8 cellular contexts compared by ENCODE assay signal in the genomic region with DNA sequence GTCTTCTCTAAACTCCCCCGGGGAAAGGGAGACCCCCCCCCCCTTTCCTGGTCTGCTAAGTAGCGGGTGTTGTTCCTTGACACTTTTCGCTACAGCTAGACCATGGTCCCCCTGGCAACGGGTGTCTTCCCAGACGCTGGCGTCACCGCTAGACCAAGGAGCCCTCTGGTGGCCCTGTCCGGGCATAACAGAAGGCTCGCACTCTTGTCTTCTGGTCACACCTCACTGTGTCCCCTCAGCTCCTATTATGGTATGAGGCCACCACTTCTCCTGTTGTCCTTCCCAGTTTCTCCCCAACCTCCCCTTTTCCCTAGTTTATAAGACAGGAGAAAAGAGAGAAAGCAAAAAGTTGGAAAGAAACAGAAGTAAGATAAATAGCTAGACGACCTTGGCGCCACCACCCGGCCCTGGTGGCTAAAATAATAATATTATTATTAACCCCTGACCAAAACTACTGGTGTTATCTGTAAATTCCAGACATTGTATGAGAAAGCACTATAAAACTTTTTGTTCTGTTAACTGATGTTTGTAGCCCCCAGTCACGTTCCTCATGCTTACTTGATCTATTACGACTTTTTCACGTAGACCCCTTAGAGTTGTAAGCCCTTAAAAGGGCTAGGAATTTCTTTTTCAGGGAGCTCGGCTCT. TPM values are rescaled to one million over a fixed set of nuclear protein-coding genes. Genes with fewer than 3 reads are reported as not detected.
DNase-seq lines count a peak whose midpoint lies in the region; TF ChIP-seq lines count a peak whose summit lies in the region.
"Not testable (repeated sequence)": the region's sequence is repeated elsewhere in the genome, so short reads cannot be mapped to it uniquely, and the experiment has no call there.

No MANE protein-coding gene starts in this region.

- peaks cover 38% of the 10 kb centered on the region for H3K4me1 Mint-ChIP-seq in HFFc6 (ENCODE audit: low read depth)

- not testable (repeated sequence) for H3K27me3 Mint-ChIP-seq in HFFc6 (ENCODE audit: insufficient read depth)

- H3K4me3 Mint-ChIP-seq in HFFc6: not testable (repeated sequence)

- peak overlapping the region; percentile 82; the same call in 1 of the 2 replicates for H3K27ac Mint-ChIP-seq in HFFc6

- peak; percentile 71 for TF ChIP-seq CTCF in HFFc6 (IDR thresholded peaks at IDR 0.05)
- TF ChIP-seq CTCF in fibroblast of the aortic adventitia (IDR thresholded peaks at IDR 0.05; ENCODE audit: insufficient read depth, low read length): peak; percentile 61

- not testable (repeated sequence) for H3K36me3 Mint-ChIP-seq in HFFc6 (ENCODE audit: low read depth)

- DNase-seq in CD1c-positive myeloid dendritic cell (ENCODE audit: extremely low spot score) (peak; percentile 61), HFFc6 (peak; percentile 39), NCI-H748 treated with DMSO at 0.1 percent for 48 hours (lab: John Stamatoyannopoulos, UW) (peak; percentile 3), anterior cingulate cortex (lab: John Stamatoyannopoulos, UW) (peak in 33 of 58 donors; percentile 4 to 56 (median 22)), fibroblast of the aortic adventitia (ENCODE audit: low read depth) (peak; percentile 31), midbrain (lab: John Stamatoyannopoulos, UW) (peak; percentile 19)
- DNase-seq in activated CD4-positive, CD25-positive, alpha-beta regulatory T cell treated with anti-CD3 and anti-CD28 coated beads, Interleukin-2, amount 50 U/mL, for 16 hours (ENCODE audit: low read depth, low spot score): peak; percentile 13
- DNase-seq in stimulated activated CD4-positive, alpha-beta T cell treated with anti-CD3 and anti-CD28 coated beads, Interleukin-4, amount 100 ng/mL, for 4 hours: peak; percentile 21 to 37

- H3K9me3 Mint-ChIP-seq in HFFc6: not testable (repeated sequence)

- H3K4me3 ChIP-seq in fibroblast of the aortic adventitia (ENCODE audit: low read depth, low read length): not testable (repeated sequence)

RNA-seq across cellular contexts. Expression of a gene that starts 4.5 kb away (rescaled TPM):
- 10 to 100 TPM; 30.3 to 34.9 (median 33.7) TPM for total RNA-seq in HFFc6 (2021; fragmentation: NEBNext Ultra II Directional; extraction: Animal tissue kit (Norgen Biotek cat#: 25700))
- 31.3 and 37.4 TPM in 2 replicates for total RNA-seq in fibroblast of the aortic adventitia (ENCODE audit: low replicate concordance)

RNA-seq across cellular contexts. Expression of a gene that starts 24.2 kb away (rescaled TPM):
- 10 to 100 TPM; 24.5 to 29.3 (median 26.1) TPM for total RNA-seq in HFFc6 (2021; fragmentation: NEBNext Ultra II Directional; extraction: Animal tissue kit (Norgen Biotek cat#: 25700))
- total RNA-seq in fibroblast of the aortic adventitia (ENCODE audit: low replicate concordance): 48.9 and 56.4 TPM in 2 replicates

RNA-seq across cellular contexts. Expression of a gene that starts 49.2 kb away (rescaled TPM):
- total RNA-seq in HFFc6 (2021; fragmentation: NEBNext Ultra II Directional; extraction: Animal tissue kit (Norgen Biotek cat#: 25700)): not detected
- total RNA-seq in fibroblast of the aortic adventitia (ENCODE audit: low replicate concordance): not detected in 2 replicates

RNA-seq across cellular contexts. Expression of a gene that starts 56.9 kb away (rescaled TPM):
- not detected for total RNA-seq in HFFc6 (2021; fragmentation: NEBNext Ultra II Directional; extraction: Animal tissue kit (Norgen Biotek cat#: 25700))
- not detected in 2 replicates for total RNA-seq in fibroblast of the aortic adventitia (ENCODE audit: low replicate concordance)

Comparison
In these comparisons a context has a peak if more than half of its experiments do, and no peak if none do; other contexts are left out.
1. DNase-seq: peak in every context shown above with its lines; median percentile 61 in CD1c-positive myeloid dendritic cell; 39 in HFFc6; 31 in fibroblast of the aortic adventitia; 29 in stimulated activated CD4-positive, alpha-beta T cell treated with anti-CD3 and anti-CD28 coated beads, Interleukin-4, amount 100 ng/mL, for 4 hours; 22 in anterior cingulate cortex; 19 in midbrain; 13 in activated CD4-positive, CD25-positive, alpha-beta regulatory T cell treated with anti-CD3 and anti-CD28 coated beads, Interleukin-2, amount 50 U/mL, for 16 hours; 3 in NCI-H748 treated with DMSO at 0.1 percent for 48 hours.